ENCODE assay signal across 9 cellular contexts in genomic region chr9:72476617-72477375, GRCh38. TPM values are rescaled to one million over a fixed set of nuclear protein-coding genes. Genes with fewer than 3 reads are reported as not detected.
A peak's percentile ranks its signal among the peaks of the same experiment; 100 is the strongest.
DNase-seq lines count a peak whose midpoint lies in the region; TF ChIP-seq lines count a peak whose summit lies in the region.
"Had no signal": no experiment of that assay in that cellular context is flagged by ENCODE, and none has a peak within 500 bp of the region (broad histone marks: within the 10 kb centered on the region; RNA-seq: fewer than 3 reads in every experiment).

No MANE protein-coding gene starts in this region.

- no peak overlapping the region for H4K5ac ChIP-seq in H9 (ENCODE audit: insufficient read length, low read depth, low read length)

- no peak overlapping the region for H3T11ph ChIP-seq in H9 (ENCODE audit: low read length)

- no peak overlapping the region for H4K91ac ChIP-seq in H9 (ENCODE audit: insufficient read length, low read depth, low read length)

- no peak overlapping the region for H2BK12ac ChIP-seq in H9 (ENCODE audit: insufficient read length, low read depth, low read length)

- no peak overlapping the region for H2AK5ac ChIP-seq in H9 (ENCODE audit: insufficient read length, low read length)

- H2BK120ac ChIP-seq in H9 (ENCODE audit: low read depth, low read length, poor library complexity, severe bottlenecking) = no peak overlapping the region

- no peak overlapping the region for H3K9ac ChIP-seq in H9 (ENCODE audit: extremely low read depth, insufficient read length, low read length)

- H3K4me3 Mint-ChIP-seq in H9 = no peak overlapping the region

- no peaks in the 10 kb centered on the region for H3K79me2 ChIP-seq in H9 (ENCODE audit: insufficient read depth, low read length)

- H3K23me2 ChIP-seq in H9 (ENCODE audit: insufficient read length, low read depth, low read length, poor library complexity, severe bottlenecking) = no peaks in the 10 kb centered on the region

- no peak overlapping the region for H3K27ac ChIP-seq in H9 (ENCODE audit: insufficient read length, low read depth, low read length)
- H3K27ac ChIP-seq: thoracic aorta had no signal

- H3K4ac ChIP-seq in H9 (ENCODE audit: low read depth, low read length) = no peak overlapping the region

- no peak overlapping the region for H3K14ac ChIP-seq in H9 (ENCODE audit: insufficient read depth, low read length)

- no peaks in the 10 kb centered on the region for H4K20me1 ChIP-seq in H9 (ENCODE audit: control insufficient read depth, insufficient read depth, insufficient read length)

- H2BK15ac ChIP-seq in H9 (ENCODE audit: low read depth, low read length) = no peak overlapping the region

- peak; percentile 49 for DNase-seq in H9
- peak; percentile 21 for DNase-seq in T-helper 22 cell (ENCODE audit: low read depth)
- peak; percentile 99 for DNase-seq in epithelial cell of esophagus (ENCODE audit: low read depth)
- DNase-seq in stimulated activated CD4-positive, alpha-beta T cell treated with anti-CD3 and anti-CD28 coated beads, Interleukin-4, amount 100 ng/mL, for 4 hours = peak; percentile 32 to 61
- no peak for DNase-seq in NCI-H1694 treated with DMSO at 0.1 percent for 48 hours (lab: John Stamatoyannopoulos, UW)
- DNase-seq in NCI-H1092 treated with DMSO at 0.1 percent for 48 hours (lab: John Stamatoyannopoulos, UW) = no peak
- no peak for DNase-seq in NCI-H446 (lab: John Stamatoyannopoulos, UW)
- no peak for DNase-seq in medulla oblongata (ENCODE audit: extremely low spot score)

- H4K8ac ChIP-seq in H9 (replicated peaks; ENCODE audit: insufficient read length, low read depth, low read length) = no peak overlapping the region

- TF ChIP-seq CTCF in H9 (conservative IDR thresholded peaks at IDR 0.05) (no peak), epithelial cell of esophagus (IDR thresholded peaks at IDR 0.05; ENCODE audit: insufficient read depth, low read depth, low read length, missing control alignments) (no peak)

- no peak overlapping the region for H3K56ac ChIP-seq in H9 (ENCODE audit: insufficient read length, low read depth, low read length)

- no peak overlapping the region for H2BK5ac ChIP-seq in H9 (ENCODE audit: insufficient read length, low read length)

- H3K4me2 ChIP-seq in H9 (ENCODE audit: insufficient read depth, insufficient read length, low read length) = no peak overlapping the region

- H3K79me1 ChIP-seq in H9 (ENCODE audit: insufficient read depth, low read depth, low read length, poor library complexity, severe bottlenecking) = no peaks in the 10 kb centered on the region

- no peaks in the 10 kb centered on the region; a peak in 1 of 5 replicates for H3K9me3 Mint-ChIP-seq in H9

- H3K27ac Mint-ChIP-seq in H9 = no peak overlapping the region

- no peak overlapping the region for H3K18ac ChIP-seq in H9 (ENCODE audit: insufficient read length, low read depth, low read length)

- no CpG with 5 or more reads among the region's 2 CpGs for WGBS in H9 (ENCODE audit: extremely low coverage, insufficient read length, low lambda C conversion rate)

- H3K4me1 Mint-ChIP-seq in H9 = peaks cover 14 to 16% of the 10 kb centered on the region in 2 experiments

- H3K4me1 ChIP-seq in H9 (ENCODE audit: insufficient read depth, low read length) = no peaks in the 10 kb centered on the region; the same call in 1 of the 2 replicates

- H3K36me3 Mint-ChIP-seq in H9 (ENCODE audit: insufficient read depth in 1 of 3, low read depth in 3 of 3) = peaks cover 0 to 6% (median 2%) of the 10 kb centered on the region in 3 experiments; a peak in 2 of 7 replicates

- no peak overlapping the region for H2AFZ ChIP-seq in H9 (ENCODE audit: low read length)

- H2BK20ac ChIP-seq in H9 (ENCODE audit: low read depth, low read length, poor library complexity, severe bottlenecking) = no peak overlapping the region

- H3K9me3 ChIP-seq in H9 (ENCODE audit: control insufficient read depth, low read depth, low read length) = no peaks in the 10 kb centered on the region
- H3K9me3 ChIP-seq: thoracic aorta had no signal

- H3K23ac ChIP-seq in H9 (ENCODE audit: insufficient read length, low read depth, low read length) = no peak overlapping the region

- H3K4me3 ChIP-seq in epithelial cell of esophagus (ENCODE audit: low read length) = no peak overlapping the region
- H3K4me3 ChIP-seq: thoracic aorta had no signal

- H3K27me3 ChIP-seq in H9 (ENCODE audit: insufficient read depth, low read length) = no peaks in the 10 kb centered on the region

- no peaks in the 10 kb centered on the region for H3K27me3 Mint-ChIP-seq in H9 (ENCODE audit: low read depth)

RNA-seq across cellular contexts. Expression of gene TMC1, which starts 44.6 kb away (rescaled TPM):
- total RNA-seq in H9 (2021) = 2.4 and 2.5 TPM in 2 replicates
- total RNA-seq: thoracic aorta had no signal

Comparison
In these comparisons a context has a peak if more than half of its experiments do, and no peak if none do; other contexts are left out.
1. DNase-seq: peak in H9 (single experiment), T-helper 22 cell (single experiment), epithelial cell of esophagus (single experiment) and stimulated activated CD4-positive, alpha-beta T cell treated with anti-CD3 and anti-CD28 coated beads, Interleukin-4, amount 100 ng/mL, for 4 hours (2 of 2); none in NCI-H1694 treated with DMSO at 0.1 percent for 48 hours (single experiment), NCI-H1092 treated with DMSO at 0.1 percent for 48 hours (single experiment), NCI-H446 (0 of 2) and medulla oblongata (single experiment).